In the genomic region with DNA sequence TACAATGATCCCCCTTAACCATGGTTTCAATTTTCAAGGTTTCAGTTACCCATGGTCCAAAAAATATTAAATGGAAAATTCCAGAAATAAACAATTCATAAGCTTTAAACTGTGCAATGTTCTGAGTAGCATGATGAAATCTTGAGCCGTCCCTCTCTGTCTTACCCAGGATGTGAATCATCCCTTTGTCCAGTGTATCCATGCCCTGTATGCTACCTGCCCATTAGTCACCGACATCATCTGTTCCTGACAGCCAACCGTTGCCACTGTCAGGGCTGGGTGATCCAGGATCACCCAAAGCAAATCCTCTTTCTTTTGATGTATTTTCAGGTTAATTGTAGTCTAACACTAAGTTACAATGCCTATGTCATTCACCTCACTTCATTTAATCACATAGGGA, we compare ENCODE assay signal across 15 cellular contexts. TPM values are rescaled to one million over a fixed set of nuclear protein-coding genes. Genes with fewer than 3 reads are reported as not detected.
A peak's percentile ranks its signal among the peaks of the same experiment; 100 is the strongest.
DNase-seq lines count a peak whose midpoint lies in the region; ATAC-seq and TF ChIP-seq lines count a peak whose summit lies in the region.
"Had no signal": no experiment of that assay in that cellular context is flagged by ENCODE, and none has a peak within 500 bp of the region (broad histone marks: within the 10 kb centered on the region; RNA-seq: fewer than 3 reads in every experiment).

No MANE protein-coding gene starts in this region.

- peak; percentile 95 for DNase-seq in A172 (ENCODE audit: low spot score)
- peak; percentile 64 for DNase-seq in HFFc6
- no peak for DNase-seq in SK-N-SH
- DNase-seq in fibroblast of peridontal ligament (ENCODE audit: extremely low read depth) = peak; percentile 42
- DNase-seq in omental fat pad (ENCODE audit: low spot score) = no peak
- no peak for DNase-seq in cerebellar cortex (ENCODE audit: low spot score)
- DNase-seq in NCI-H2196 (lab: John Stamatoyannopoulos, UW; ENCODE audit: unreplicated experiment) = no peak
- no peak for DNase-seq in vagina (ENCODE audit: extremely low spot score in 2 of 2)
- DNase-seq: activated CD4-positive, alpha-beta T cell treated with anti-CD3 and anti-CD28 coated beads, Interleukin-2, amount 50 U/mL, for 48 hours; effector CD8-positive, alpha-beta T cell; GF-D8; H7; NCI-H526 had no signal

- H4K20me1 ChIP-seq in SK-N-SH (ENCODE audit: insufficient read depth) = no peaks in the 10 kb centered on the region

- POLR2A ChIA-PET in SK-N-SH (lab: Yijun Ruan, JAX) = no interaction called here

- no peak overlapping the region; the same call in 1 of the 2 replicates for H3K4me3 Mint-ChIP-seq in HFFc6
- H3K4me3 Mint-ChIP-seq: activated naive CD4-positive, alpha-beta T cell treated with anti-CD3 and anti-CD28 coated beads, Interleukin-2, amount 50 U/mL, for 24 hours; natural killer cell treated with Interleukin-12 subunit alpha and Interleukin-12 subunit beta and Interleukin-15 and Interleukin-18, amount 100 ng/mL, for 72 hours had no signal

- H3K9me3 ChIP-seq in SK-N-SH (no peaks in the 10 kb centered on the region), vagina (no peaks in the 10 kb centered on the region)

- no peak for TF ChIP-seq RAD21 in SK-N-SH (IDR thresholded peaks at IDR 0.05; ENCODE audit: low read length)

- H3K36me3 ChIP-seq in SK-N-SH (replicated peaks in 1 of 2; ENCODE audit: control insufficient read depth in 1 of 2, insufficient read depth in 2 of 2, low read length in 1 of 2) (no peaks in the 10 kb centered on the region), vagina (no peaks in the 10 kb centered on the region)

- H2AFZ ChIP-seq in SK-N-SH (ENCODE audit: low read depth) = peak overlapping the region; percentile 24

- no peak for ATAC-seq in omental fat pad (ENCODE audit: low FRiP score)
- ATAC-seq: natural killer cell treated with Interleukin-12 subunit alpha and Interleukin-12 subunit beta and Interleukin-15 and Interleukin-18, amount 100 ng/mL, for 72 hours had no signal

- H3K9me2 ChIP-seq in SK-N-SH = no peaks in the 10 kb centered on the region

- no peaks in the 10 kb centered on the region for H3K9me3 Mint-ChIP-seq in HFFc6
- H3K9me3 Mint-ChIP-seq: activated naive CD4-positive, alpha-beta T cell treated with anti-CD3 and anti-CD28 coated beads, Interleukin-2, amount 50 U/mL, for 24 hours; natural killer cell treated with Interleukin-12 subunit alpha and Interleukin-12 subunit beta and Interleukin-15 and Interleukin-18, amount 100 ng/mL, for 72 hours had no signal

- H3F3A ChIP-seq in SK-N-SH (replicated peaks; ENCODE audit: insufficient read depth) = peaks cover 3% of the 10 kb centered on the region

- H3K27me3 ChIP-seq in SK-N-SH (ENCODE audit: insufficient read depth) (no peaks in the 10 kb centered on the region), vagina (no peaks in the 10 kb centered on the region)

- H3K4me1 ChIP-seq in SK-N-SH (ENCODE audit: control insufficient read depth in 1 of 2, insufficient read depth in 2 of 2, low read depth in 1 of 2, low read length in 1 of 2) = no peaks in the 10 kb centered on the region
- peaks cover 8% of the 10 kb centered on the region for H3K4me1 ChIP-seq in vagina

- H3K79me2 ChIP-seq in SK-N-SH (ENCODE audit: insufficient read depth) = no peaks in the 10 kb centered on the region

- H3K27ac ChIP-seq in SK-N-SH (ENCODE audit: low read depth in 2 of 2, low read length in 1 of 2) (peak overlapping the region in 1 of 2 experiments; percentile 51; a peak in 2 of 4 replicates), vagina (no peak overlapping the region)

- H3K4me1 Mint-ChIP-seq in HFFc6 (ENCODE audit: low read depth) = peaks cover 18% of the 10 kb centered on the region
- H3K4me1 Mint-ChIP-seq: activated naive CD4-positive, alpha-beta T cell treated with anti-CD3 and anti-CD28 coated beads, Interleukin-2, amount 50 U/mL, for 24 hours had no signal

- 22% methylated on average over 3 of the region's 3 CpGs for WGBS in SK-N-SH (ENCODE audit: low lambda C conversion rate)

- H3K27ac Mint-ChIP-seq in HFFc6 = peak overlapping the region; percentile 41; the same call in 1 of the 2 replicates
- H3K27ac Mint-ChIP-seq: activated naive CD4-positive, alpha-beta T cell treated with anti-CD3 and anti-CD28 coated beads, Interleukin-2, amount 50 U/mL, for 24 hours; natural killer cell treated with Interleukin-12 subunit alpha and Interleukin-12 subunit beta and Interleukin-15 and Interleukin-18, amount 100 ng/mL, for 72 hours had no signal

- peaks cover 8% of the 10 kb centered on the region; the same call in 1 of the 2 replicates for H3K27me3 Mint-ChIP-seq in HFFc6 (ENCODE audit: insufficient read depth)

- no peak for TF ChIP-seq POLR2A in vagina (IDR thresholded peaks at IDR 0.05)

- H3K4me3 ChIP-seq in SK-N-SH (ENCODE audit: low read depth in 2 of 2, low read length in 1 of 2) = no peak overlapping the region
- H3K4me3 ChIP-seq in vagina = no peak overlapping the region

- CTCF ChIA-PET in SK-N-SH (lab: Yijun Ruan, JAX) = interaction anchor here (0.6 kb wide), 1 partner anchor 318 kb away, joined by 5 read pairs; no protein-coding TSS in a partner anchor

- H3K4me2 ChIP-seq in SK-N-SH = no peak overlapping the region

- H3K36me3 Mint-ChIP-seq in HFFc6 (ENCODE audit: low read depth) = no peaks in the 10 kb centered on the region
- H3K36me3 Mint-ChIP-seq: activated naive CD4-positive, alpha-beta T cell treated with anti-CD3 and anti-CD28 coated beads, Interleukin-2, amount 50 U/mL, for 24 hours; natural killer cell treated with Interleukin-12 subunit alpha and Interleukin-12 subunit beta and Interleukin-15 and Interleukin-18, amount 100 ng/mL, for 72 hours had no signal

- TF ChIP-seq CTCF in HFFc6 (IDR thresholded peaks at IDR 0.05) (no peak), SK-N-SH (IDR thresholded peaks at IDR 0.05) (no peak), omental fat pad (IDR thresholded peaks at IDR 0.05) (no peak), vagina (IDR thresholded peaks at IDR 0.05) (no peak)

- TF ChIP-seq EP300 in SK-N-SH (IDR thresholded peaks at IDR 0.05; ENCODE audit: borderline replicate concordance in 1 of 2, low read depth in 1 of 2, low read length in 1 of 2) = peak in 1 of 2 experiments; percentile 52; a peak in 1 of 4 replicates

- H3K9ac ChIP-seq in SK-N-SH = no peak overlapping the region

- intact Hi-C loops in vagina (cut with DNase I) = no loop called here

TF ChIP-seq in SK-N-SH, 30 proteins besides CTCF, POLR2A, EP300 and RAD21 (continues in another document):
- TF ChIP-seq SIN3A (IDR thresholded peaks at IDR 0.05; ENCODE audit: borderline replicate concordance, low read depth, low read length) = 0 out of 2 replicates have a peak, but pooled peaks have one; percentile 28
- TF ChIP-seq PBX3 (IDR thresholded peaks at IDR 0.05) = peak; percentile 90
- no peak for TF ChIP-seq RXRA (IDR thresholded peaks at IDR 0.05; ENCODE audit: borderline replicate concordance, low read depth)
- TF ChIP-seq POLR2AphosphoS5 (IDR thresholded peaks at IDR 0.05; ENCODE audit: low read depth, low read length) = peak; percentile 15; the same call in 1 of the 2 replicates
- peak; percentile 74 for TF ChIP-seq TCF12 (IDR thresholded peaks at IDR 0.05)
- no peak for TF ChIP-seq USF2 (IDR thresholded peaks at IDR 0.05; ENCODE audit: borderline replicate concordance, low read depth, low read length)
- peak; percentile 85 for TF ChIP-seq FOSL2 (IDR thresholded peaks at IDR 0.05; ENCODE audit: borderline replicate concordance, low read depth)
- peak; percentile 63 for TF ChIP-seq JUND (IDR thresholded peaks at IDR 0.05)
- TF ChIP-seq, protein P1, sequence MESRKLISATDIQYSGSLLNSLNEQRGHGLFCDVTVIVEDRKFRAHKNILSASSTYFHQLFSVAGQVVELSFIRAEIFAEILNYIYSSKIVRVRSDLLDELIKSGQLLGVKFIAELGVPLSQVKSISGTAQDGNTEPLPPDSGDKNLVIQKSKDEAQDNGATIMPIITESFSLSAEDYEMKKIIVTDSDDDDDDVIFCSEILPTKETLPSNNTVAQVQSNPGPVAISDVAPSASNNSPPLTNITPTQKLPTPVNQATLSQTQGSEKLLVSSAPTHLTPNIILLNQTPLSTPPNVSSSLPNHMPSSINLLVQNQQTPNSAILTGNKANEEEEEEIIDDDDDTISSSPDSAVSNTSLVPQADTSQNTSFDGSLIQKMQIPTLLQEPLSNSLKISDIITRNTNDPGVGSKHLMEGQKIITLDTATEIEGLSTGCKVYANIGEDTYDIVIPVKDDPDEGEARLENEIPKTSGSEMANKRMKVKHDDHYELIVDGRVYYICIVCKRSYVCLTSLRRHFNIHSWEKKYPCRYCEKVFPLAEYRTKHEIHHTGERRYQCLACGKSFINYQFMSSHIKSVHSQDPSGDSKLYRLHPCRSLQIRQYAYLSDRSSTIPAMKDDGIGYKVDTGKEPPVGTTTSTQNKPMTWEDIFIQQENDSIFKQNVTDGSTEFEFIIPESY (IDR thresholded peaks at IDR 0.05; ENCODE audit: borderline replicate concordance, low read depth) = no peak

RNA-seq across cellular contexts. Expression of gene OLA1, which starts 15.7 kb away (rescaled TPM):
- total RNA-seq in A172 (2014; rRNA removed; shearing (Covaris generic)) = 198 and 294 TPM in 2 replicates
- total RNA-seq in HFFc6 (2021; fragmentation: NEBNext Ultra II Directional; extraction: Animal tissue kit (Norgen Biotek cat#: 25700)) = 100 to 1,000 TPM; 105 to 123 (median 106) TPM
- polyA plus RNA-seq in SK-N-SH (2012; rRNA removed) = 46.9 and 63.0 TPM in 2 replicates
- 84.3 and 112 TPM in 2 replicates for polyA plus RNA-seq in SK-N-SH (2012; cell fraction: cytosol; rRNA removed)
- polyA plus RNA-seq in SK-N-SH (2012; cell fraction: nucleus; rRNA removed) = 9.7 and 27.0 TPM in 2 replicates
- 10 to 100 TPM; 40.4 to 54.1 (median 50.6) TPM for total RNA-seq in omental fat pad
- total RNA-seq in vagina = 36.1 TPM

Comparison
In these comparisons a context has a peak if more than half of its experiments do, and no peak if none do; other contexts are left out.
1. DNase-seq: peak in A172 (single experiment), HFFc6 (single experiment) and fibroblast of peridontal ligament (single experiment); none in SK-N-SH (single experiment), omental fat pad (single experiment), cerebellar cortex (single experiment), NCI-H2196 (single experiment) and vagina (0 of 2).